ENCODE assay signal across 8 cellular contexts in the genomic region with DNA sequence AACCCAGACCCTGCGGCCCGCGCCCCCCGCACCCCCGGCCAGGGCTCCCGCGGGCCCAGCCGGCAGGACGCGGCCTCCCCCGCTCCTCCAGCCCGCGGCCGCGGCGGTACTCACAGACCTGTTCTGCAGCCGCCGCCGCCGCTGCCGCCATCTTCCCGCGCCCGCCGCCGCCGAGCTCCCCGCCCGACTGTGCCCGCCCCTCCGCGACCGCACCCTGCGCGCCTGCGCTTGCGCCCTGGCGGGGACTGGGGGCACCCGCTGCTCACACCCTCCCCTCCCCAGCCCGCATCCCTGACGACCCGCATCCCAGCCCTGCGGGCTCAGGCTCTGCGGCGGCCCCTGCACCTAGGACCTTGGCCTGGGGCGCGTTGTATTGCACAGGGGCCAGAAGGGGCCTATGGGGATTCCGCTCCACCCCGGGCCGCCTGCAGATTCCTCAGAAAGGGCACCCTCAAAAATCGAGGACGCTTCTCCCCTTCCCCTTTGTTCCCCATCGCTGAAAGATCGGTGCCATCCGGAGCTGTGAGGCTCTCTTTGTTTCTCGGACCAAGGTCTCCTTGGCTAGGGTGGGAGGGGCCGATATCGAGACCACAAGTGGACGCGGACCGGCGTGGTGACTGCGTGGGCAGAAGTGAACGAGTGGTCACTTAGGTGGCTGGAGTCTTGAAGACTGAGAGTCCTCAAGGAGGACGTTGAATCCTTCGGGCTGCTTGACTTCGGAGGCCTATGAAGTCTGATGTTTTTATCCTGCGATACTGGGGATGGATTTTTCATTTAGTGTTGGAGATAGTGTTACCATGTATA. TPM values are rescaled to one million over a fixed set of nuclear protein-coding genes. Genes with fewer than 3 reads are reported as not detected.
DNase-seq lines count a peak whose midpoint lies in the region; TF ChIP-seq lines count a peak whose summit lies in the region.

Gene SGCB (minus strand): TSS at position 191 of the 804 bp plus-strand sequence. CDS start 40 bp downstream, at position 151.

- peak within 1 kb of the TSS in 1 of 6 donors; percentile 82 for H3K27ac Mint-ChIP-seq in immature natural killer cell

- peak; percentile 22 for DNase-seq in HCEC 1CT
- peak; percentile 8 for DNase-seq in NCI-H1048 (lab: John Stamatoyannopoulos, UW)
- DNase-seq in T47D (ENCODE audit: low read depth in 1 of 2, low spot score in 1 of 2) = peak; percentile 44 to 45
- peak; percentile 27 to 63 (median 38) for DNase-seq in immature natural killer cell
- DNase-seq in smooth muscle cell (lab: John Stamatoyannopoulos, UW; ENCODE audit: unreplicated experiment) = peak; percentile 34
- DNase-seq in AML-193 (lab: John Stamatoyannopoulos, UW) = no peak

- H3K4me3 Mint-ChIP-seq in immature natural killer cell = peak within 1 kb of the TSS; percentile 73 to 88 (median 80)

- H3K27me3 Mint-ChIP-seq in immature natural killer cell (ENCODE audit: low read depth in 3 of 3) = peaks cover 4 to 11% (median 5%) of the 10 kb centered on the region in 3 donors

- peaks cover 21% of the 10 kb centered on the region for H3K4me1 ChIP-seq in smooth muscle cell (ENCODE audit: low read depth)

- peaks cover 0 to 1% (median 0%) of the 10 kb centered on the region in 6 donors for H3K9me3 Mint-ChIP-seq in immature natural killer cell

- H3K79me2 ChIP-seq in smooth muscle cell (ENCODE audit: low read depth) = peaks cover 42% of the 10 kb centered on the region

- H3K36me3 ChIP-seq in smooth muscle cell (ENCODE audit: low read depth) = no peaks in the 10 kb centered on the region

- H3K9me3 ChIP-seq in smooth muscle cell (replicated peaks; ENCODE audit: low read depth) = no peaks in the 10 kb centered on the region

- peaks cover 28% of the 10 kb centered on the region for H4K20me1 ChIP-seq in smooth muscle cell (ENCODE audit: low read depth)

- no peak for TF ChIP-seq CTCF in GM12875 (IDR thresholded peaks at IDR 0.05; ENCODE audit: borderline replicate concordance, insufficient read depth, low read depth, low read length)
- no peak for TF ChIP-seq CTCF in VCaP (conservative IDR thresholded peaks at IDR 0.05)
- TF ChIP-seq CTCF in smooth muscle cell (IDR thresholded peaks at IDR 0.05; ENCODE audit: borderline replicate concordance, insufficient read depth, poor library complexity, severe bottlenecking) = no peak

- H3K4me3 ChIP-seq in GM12875 (ENCODE audit: low read depth, low read length) (peak within 1 kb of the TSS; percentile 74), smooth muscle cell (peak within 1 kb of the TSS; percentile 82)

- no peaks in the 10 kb centered on the region for H3F3A ChIP-seq in smooth muscle cell (ENCODE audit: low read depth)

- 8% methylated on average over 39 of the region's 68 CpGs for WGBS in smooth muscle cell (ENCODE audit: low lambda C conversion rate)

- peaks cover 14 to 28% of the 10 kb centered on the region in 2 donors for H3K4me1 Mint-ChIP-seq in immature natural killer cell

- H3K4me2 ChIP-seq in smooth muscle cell = peak within 1 kb of the TSS; percentile 97

- peaks cover 14% of the 10 kb centered on the region for H3K27me3 ChIP-seq in smooth muscle cell (ENCODE audit: low read depth)

- no peaks in the 10 kb centered on the region for H3K36me3 Mint-ChIP-seq in immature natural killer cell

- in situ Hi-C loops in T47D (cut with HindIII; ENCODE audit: low pct_unique_long_range_greater_than_20kb, low sequenced_read_pairs) = no loop called here

- peak within 1 kb of the TSS; percentile 62 for H3K27ac ChIP-seq in VCaP
- H3K27ac ChIP-seq in smooth muscle cell (ENCODE audit: low read depth) = no peak within 1 kb of the TSS

- H3K9ac ChIP-seq in smooth muscle cell (ENCODE audit: low read depth) = peak within 1 kb of the TSS; percentile 65

- H2AFZ ChIP-seq in smooth muscle cell (ENCODE audit: low read depth) = peak within 1 kb of the TSS; percentile 100

RNA-seq across cellular contexts. Expression of gene SGCB, which starts in this region (rescaled TPM):
- polyA plus RNA-seq in immature natural killer cell = 1 to 10 TPM in 1 of 3 donors, under 1 TPM in 2; 0.31 to 1.4 (median 0.48) TPM
- total RNA-seq in smooth muscle cell = 35.9 and 43.9 TPM in 2 replicates
- polyA plus RNA-seq in smooth muscle cell = 40.3 and 57.3 TPM in 2 replicates

Comparison
In these comparisons a context has a peak if more than half of its experiments do, and no peak if none do; other contexts are left out.
1. RNA of gene SGCB (polyA plus RNA-seq): 40.3 to 57.3 TPM in smooth muscle cell; 0.31 to 1.4 TPM in immature natural killer cell; every median in the first group is over 10 times any median in the second.
2. DNase-seq: peak in HCEC 1CT (single experiment), NCI-H1048 (single experiment), T47D (2 of 2), immature natural killer cell (3 of 3) and smooth muscle cell (single experiment); none in AML-193 (0 of 2).